Comparison of ENCODE assay signal across 8 cellular contexts in the genomic region with DNA sequence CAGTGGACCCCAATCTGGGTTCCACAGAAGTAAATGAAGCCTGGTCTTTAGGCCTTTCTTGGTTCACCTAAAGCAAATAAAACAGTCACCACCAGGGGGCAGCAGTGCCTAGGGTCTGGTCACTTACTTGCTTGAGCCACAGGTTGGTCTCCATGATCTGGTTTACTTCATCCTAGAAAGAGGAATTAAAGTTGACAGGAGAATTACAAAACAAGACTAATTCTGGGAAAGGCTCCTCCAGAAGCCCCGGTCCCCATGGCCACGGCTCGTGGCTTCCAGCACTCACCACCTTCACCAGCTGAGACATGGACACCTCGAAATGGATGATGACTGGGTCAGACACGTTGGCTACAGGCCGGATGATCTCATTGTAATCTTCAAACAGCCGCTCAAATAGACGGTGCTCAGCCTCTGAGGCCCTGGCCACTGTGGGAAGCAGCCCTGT. TPM values are rescaled to one million over a fixed set of nuclear protein-coding genes. Genes with fewer than 3 reads are reported as not detected.
DNase-seq lines count a peak whose midpoint lies in the region; ATAC-seq lines count a peak whose summit lies in the region.

No MANE protein-coding gene starts in this region.

- in situ Hi-C loops in ACHN (cut with HindIII; ENCODE audit: low pct_ligation_motif_present, low pct_unique_long_range_greater_than_20kb, low sequenced_read_pairs) = no loop called here

- DNase-seq in ACHN (peak; percentile 78), H4 (ENCODE audit: low spot score) (peak; percentile 79), NCI-H345 treated with DMSO at 0.1 percent for 48 hours (lab: John Stamatoyannopoulos, UW; ENCODE audit: unreplicated experiment) (peak; percentile 27), kidney glomerular epithelial cell (lab: John Stamatoyannopoulos, UW) (peak; percentile 72)
- DNase-seq in activated CD4-positive, CD25-positive, alpha-beta regulatory T cell treated with anti-CD3 and anti-CD28 coated beads, Interleukin-2, amount 50 U/mL, for 16 hours (ENCODE audit: low read depth, low spot score) = peak; percentile 73
- DNase-seq in central memory CD4-positive, alpha-beta T cell = peak; percentile 50
- DNase-seq in stimulated activated CD4-positive, alpha-beta T cell treated with anti-CD3 and anti-CD28 coated beads, Interleukin-1b, Interleukin-23, amount 100 ng/mL, for 24 hours (ENCODE audit: low read depth in 4 of 4, low spot score in 1 of 4) = peak; percentile 73 to 92 (median 81)

- no peak for ATAC-seq in HG03469 (IDR thresholded peaks at IDR 0.05; ENCODE audit: unreplicated experiment)

RNA-seq across cellular contexts. Expression of a gene that starts 2.3 kb away (rescaled TPM):
- total RNA-seq in H4 (2014; rRNA removed; shearing (Covaris generic)) = 0.04 TPM in 1 of 2 replicates, not detected in the other

RNA-seq across cellular contexts. Expression of a gene that starts 22.5 kb away (rescaled TPM):
- total RNA-seq in H4 (2014; rRNA removed; shearing (Covaris generic)) = not detected in 2 replicates

RNA-seq across cellular contexts. Expression of a gene that starts 53.2 kb away (rescaled TPM):
- 27.0 and 39.4 TPM in 2 replicates for total RNA-seq in H4 (2014; rRNA removed; shearing (Covaris generic))

Comparison
In these comparisons a context has a peak if more than half of its experiments do, and no peak if none do; other contexts are left out.
1. DNase-seq: peak in every context shown above with its lines; median percentile 81 in stimulated activated CD4-positive, alpha-beta T cell treated with anti-CD3 and anti-CD28 coated beads, Interleukin-1b, Interleukin-23, amount 100 ng/mL, for 24 hours; 79 in H4; 78 in ACHN; 73 in activated CD4-positive, CD25-positive, alpha-beta regulatory T cell treated with anti-CD3 and anti-CD28 coated beads, Interleukin-2, amount 50 U/mL, for 16 hours; 72 in kidney glomerular epithelial cell; 50 in central memory CD4-positive, alpha-beta T cell; 27 in NCI-H345 treated with DMSO at 0.1 percent for 48 hours.